ENCODE assay signal across 31 cellular contexts in genomic region chr17:3750296-3750695, GRCh38. TPM values are rescaled to one million over a fixed set of nuclear protein-coding genes. Genes with fewer than 3 reads are reported as not detected.
A peak's percentile ranks its signal among the peaks of the same experiment; 100 is the strongest.
DNase-seq lines count a peak whose midpoint lies in the region; ATAC-seq and TF ChIP-seq lines count a peak whose summit lies in the region.
"Had no signal": no experiment of that assay in that cellular context is flagged by ENCODE, and none has a peak within 500 bp of the region (broad histone marks: within the 10 kb centered on the region; RNA-seq: fewer than 3 reads in every experiment).

No MANE protein-coding gene starts in this region.

- H3K18ac ChIP-seq in neuronal stem cell (ENCODE audit: low read length) = no peak overlapping the region

- intact Hi-C loops in activated T-helper 2 cell treated with anti-CD3 and anti-CD28 coated beads, Interferon-gamma antibody, Interleukin-2, Interleukin-4, amounts not matched to agents 10 μg/mL and 5 μg/mL and 100 μg/mL, durations not matched to agents 14 hours and 24 hours and 36 hours (cut with micrococcal nuclease) = no loop called here

- H3K9me3 ChIP-seq in DND-41 (ENCODE audit: insufficient read depth, low read length, severe bottlenecking) (no peaks in the 10 kb centered on the region), neuronal stem cell (replicated peaks in 1 of 2; ENCODE audit: control insufficient read depth in 2 of 2, insufficient read depth in 1 of 2, low read depth in 1 of 2, low read length in 2 of 2) (no peaks in the 10 kb centered on the region), tibial nerve (no peaks in the 10 kb centered on the region)
- H3K9me3 ChIP-seq: heart right ventricle, psoas muscle, thyroid gland had no signal

- H3K36me3 ChIP-seq in DND-41 (ENCODE audit: insufficient read depth, low read length) (no peaks in the 10 kb centered on the region), neuronal stem cell (replicated peaks in 1 of 2; ENCODE audit: control insufficient read depth in 2 of 2, insufficient read depth in 2 of 2, low read length in 2 of 2) (no peaks in the 10 kb centered on the region), tibial nerve (no peaks in the 10 kb centered on the region)
- H3K36me3 ChIP-seq: cardiac muscle cell, heart right ventricle, thyroid gland had no signal

- H3K4me3 Mint-ChIP-seq in T-helper 2 cell treated with Interferon-gamma antibody and Interleukin-4, amounts not matched to agents 5 μg/mL and 100 μg/mL, for 36 hours = peak overlapping the region; percentile 80
- H3K4me3 Mint-ChIP-seq in activated T-helper 17 cell treated with anti-CD3 and anti-CD28 coated beads, Interleukin-2, amount 50 U/mL, for 72 hours = peak overlapping the region; percentile 67
- no peak overlapping the region for H3K4me3 Mint-ChIP-seq in activated T-helper 2 cell treated with anti-CD3 and anti-CD28 coated beads, Interferon-gamma antibody, Interleukin-2, Interleukin-4, amounts not matched to agents 10 μg/mL and 5 μg/mL and 100 μg/mL, durations not matched to agents 14 hours and 24 hours and 36 hours (ENCODE audit: low read depth)
- H3K4me3 Mint-ChIP-seq: stimulated activated naive CD8-positive, alpha-beta T cell treated with anti-CD3 and anti-CD28 coated beads, Interleukin-15, Interleukin-2, amounts not matched to agents 100 ng/mL and 50 ng/mL, for 24 hours had no signal

- TF ChIP-seq CTCF in DND-41 (IDR thresholded peaks at IDR 0.05; ENCODE audit: borderline replicate concordance, extremely low read depth, low read length, poor library complexity, severe bottlenecking) (no peak), tibial nerve (IDR thresholded peaks at IDR 0.05) (no peak)

- no peak for TF ChIP-seq EP300 in tibial nerve (IDR thresholded peaks at IDR 0.05)

- no peaks in the 10 kb centered on the region for H3K36me3 Mint-ChIP-seq in T-helper 2 cell treated with Interferon-gamma antibody and Interleukin-4, amounts not matched to agents 5 μg/mL and 100 μg/mL, for 36 hours (ENCODE audit: low read depth)
- H3K36me3 Mint-ChIP-seq in activated T-helper 17 cell treated with anti-CD3 and anti-CD28 coated beads, Interleukin-2, amount 50 U/mL, for 72 hours (ENCODE audit: low read depth) = no peaks in the 10 kb centered on the region
- no peaks in the 10 kb centered on the region for H3K36me3 Mint-ChIP-seq in activated T-helper 2 cell treated with anti-CD3 and anti-CD28 coated beads, Interferon-gamma antibody, Interleukin-2, Interleukin-4, amounts not matched to agents 10 μg/mL and 5 μg/mL and 100 μg/mL, durations not matched to agents 14 hours and 24 hours and 36 hours (ENCODE audit: low read depth)

- no peak overlapping the region for H4K91ac ChIP-seq in neuronal stem cell (ENCODE audit: low read depth, low read length, poor library complexity)

- H3K79me2 ChIP-seq in DND-41 (ENCODE audit: insufficient read depth, low read length) = no peaks in the 10 kb centered on the region

- no peak overlapping the region for H2BK15ac ChIP-seq in neuronal stem cell (ENCODE audit: low read length)

- H2AK5ac ChIP-seq in neuronal stem cell (ENCODE audit: low read depth, low read length) = no peak overlapping the region

- no peak for DNase-seq in T-helper 2 cell treated with Interferon-gamma antibody and Interleukin-4, amounts not matched to agents 5 μg/mL and 100 μg/mL, for 36 hours (ENCODE audit: low spot score)
- DNase-seq in T-helper 2 cell = no peak
- DNase-seq in DND-41 = no peak
- no peak for DNase-seq in neuronal stem cell (ENCODE audit: low spot score)
- no peak for DNase-seq in activated T-helper 2 cell treated with anti-CD3 and anti-CD28 coated beads, Interferon-gamma antibody, Interleukin-2, Interleukin-4, amounts not matched to agents 10 μg/mL and 5 μg/mL and 100 μg/mL, durations not matched to agents 14 hours and 24 hours and 36 hours (ENCODE audit: low spot score)
- DNase-seq in middle frontal gyrus (ENCODE audit: extremely low spot score, low spot score) = no peak
- no peak for DNase-seq in tibial nerve (ENCODE audit: low spot score in 2 of 2)
- DNase-seq: 8988T, activated B cell treated with CpG ODN at 0.5 μM for 24 hours, aorta, cortex of kidney, foreskin fibroblast, GF-D8, heart right ventricle, IMR-90, left colon, mammary epithelial cell, NCI-H1105, NCI-H187 treated with DMSO at 0.1 percent for 48 hours, NCI-H2171 treated with DMSO at 0.1 percent for 48 hours, NCI-H526, nucleus accumbens, PC-9, psoas muscle, SHP77, thyroid gland had no signal

- peaks cover 25% of the 10 kb centered on the region for H3K4me1 Mint-ChIP-seq in T-helper 2 cell treated with Interferon-gamma antibody and Interleukin-4, amounts not matched to agents 5 μg/mL and 100 μg/mL, for 36 hours (ENCODE audit: low read depth)
- peaks cover 18% of the 10 kb centered on the region for H3K4me1 Mint-ChIP-seq in activated T-helper 17 cell treated with anti-CD3 and anti-CD28 coated beads, Interleukin-2, amount 50 U/mL, for 72 hours
- H3K4me1 Mint-ChIP-seq in activated T-helper 2 cell treated with anti-CD3 and anti-CD28 coated beads, Interferon-gamma antibody, Interleukin-2, Interleukin-4, amounts not matched to agents 10 μg/mL and 5 μg/mL and 100 μg/mL, durations not matched to agents 14 hours and 24 hours and 36 hours (ENCODE audit: low read depth) = peaks cover 24% of the 10 kb centered on the region

- H3K9me3 Mint-ChIP-seq in T-helper 2 cell treated with Interferon-gamma antibody and Interleukin-4, amounts not matched to agents 5 μg/mL and 100 μg/mL, for 36 hours = no peaks in the 10 kb centered on the region
- H3K9me3 Mint-ChIP-seq in activated T-helper 17 cell treated with anti-CD3 and anti-CD28 coated beads, Interleukin-2, amount 50 U/mL, for 72 hours = no peaks in the 10 kb centered on the region
- H3K9me3 Mint-ChIP-seq in activated T-helper 2 cell treated with anti-CD3 and anti-CD28 coated beads, Interferon-gamma antibody, Interleukin-2, Interleukin-4, amounts not matched to agents 10 μg/mL and 5 μg/mL and 100 μg/mL, durations not matched to agents 14 hours and 24 hours and 36 hours = no peaks in the 10 kb centered on the region
- H3K9me3 Mint-ChIP-seq: activated B cell treated with CpG ODN at 0.5 μM for 24 hours; activated CD4-positive, alpha-beta memory T cell treated with anti-CD3 and anti-CD28 coated beads, Interleukin-2, amount 10 ng/mL, durations not matched to agents 7 days and 5 days; stimulated activated naive CD8-positive, alpha-beta T cell treated with anti-CD3 and anti-CD28 coated beads, Interleukin-15, Interleukin-2, amounts not matched to agents 100 ng/mL and 50 ng/mL, for 24 hours had no signal

- no peak overlapping the region for H4K8ac ChIP-seq in neuronal stem cell (ENCODE audit: low read depth, low read length)

- peak overlapping the region; percentile 46 for H2AFZ ChIP-seq in DND-41 (ENCODE audit: low read depth, low read length)
- no peak overlapping the region for H2AFZ ChIP-seq in neuronal stem cell (ENCODE audit: low read length)
- H2AFZ ChIP-seq: PC-9 had no signal

- no peak overlapping the region for H3K14ac ChIP-seq in neuronal stem cell (ENCODE audit: low read length)

- TF ChIP-seq POLR2A in tibial nerve (IDR thresholded peaks at IDR 0.05) = no peak

- peak overlapping the region; percentile 95 for H3K27ac ChIP-seq in DND-41 (ENCODE audit: low read length)
- H3K27ac ChIP-seq in neuronal stem cell (replicated peaks; ENCODE audit: low read length) = no peak overlapping the region
- H3K27ac ChIP-seq in tibial nerve = no peak overlapping the region
- H3K27ac ChIP-seq: cardiac muscle cell, heart right ventricle, PC-9, psoas muscle, thyroid gland had no signal

- 0 out of 3 replicates have a peak, but pooled peaks have one; percentile 0 for ATAC-seq in DND-41 (ENCODE audit: insufficient read depth, low read depth)
- no peak for ATAC-seq in activated T-helper 17 cell treated with anti-CD3 and anti-CD28 coated beads, Interleukin-2, amount 50 U/mL, for 72 hours (replicated peaks)
- ATAC-seq: esophagus mucosa, heart right ventricle, left colon, psoas muscle had no signal

- H3K4me2 ChIP-seq in DND-41 (ENCODE audit: insufficient read depth, low read length) (peak overlapping the region; percentile 43), neuronal stem cell (ENCODE audit: insufficient read depth, low read length, poor library complexity, severe bottlenecking) (no peak overlapping the region)
- H3K4me2 ChIP-seq: PC-9 had no signal

- no peaks in the 10 kb centered on the region for H4K20me1 ChIP-seq in DND-41 (ENCODE audit: insufficient read depth, low read length)

- H3K4ac ChIP-seq in neuronal stem cell (ENCODE audit: low read length) = no peak overlapping the region

- no peak overlapping the region for H2BK12ac ChIP-seq in neuronal stem cell (ENCODE audit: low read length)

- H3K27me3 ChIP-seq in DND-41 (ENCODE audit: insufficient read depth, low read length, poor library complexity) = no peaks in the 10 kb centered on the region
- peaks cover 0 to 32% (median 0%) of the 10 kb centered on the region in 3 experiments for H3K27me3 ChIP-seq in neuronal stem cell (ENCODE audit: control insufficient read depth in 3 of 3, insufficient read depth in 3 of 3, low read depth in 1 of 3, low read length in 3 of 3)
- H3K27me3 ChIP-seq in tibial nerve = peaks cover 0 to 21% of the 10 kb centered on the region in 2 donors
- H3K27me3 ChIP-seq: cardiac muscle cell, thyroid gland had no signal

- H3K4me1 ChIP-seq in DND-41 (ENCODE audit: insufficient read depth, low read length) (peaks cover 52% of the 10 kb centered on the region), neuronal stem cell (ENCODE audit: control insufficient read depth in 2 of 2, insufficient read depth in 1 of 2, low read depth in 1 of 2, low read length in 2 of 2) (no peaks in the 10 kb centered on the region), tibial nerve (peaks cover 0 to 9% (median 0%) of the 10 kb centered on the region in 4 donors)
- H3K4me1 ChIP-seq: psoas muscle had no signal

- H3K9ac ChIP-seq in DND-41 (ENCODE audit: low read depth, low read length) (peak overlapping the region; percentile 58), neuronal stem cell (ENCODE audit: low read depth, low read length, poor library complexity) (peak overlapping the region; percentile 39)

- no peak overlapping the region for H2BK5ac ChIP-seq in neuronal stem cell (ENCODE audit: low read length)

- no peaks in the 10 kb centered on the region for H3K27me3 Mint-ChIP-seq in T-helper 2 cell treated with Interferon-gamma antibody and Interleukin-4, amounts not matched to agents 5 μg/mL and 100 μg/mL, for 36 hours (ENCODE audit: low read depth)
- H3K27me3 Mint-ChIP-seq in activated T-helper 17 cell treated with anti-CD3 and anti-CD28 coated beads, Interleukin-2, amount 50 U/mL, for 72 hours = no peaks in the 10 kb centered on the region
- no peaks in the 10 kb centered on the region for H3K27me3 Mint-ChIP-seq in activated T-helper 2 cell treated with anti-CD3 and anti-CD28 coated beads, Interferon-gamma antibody, Interleukin-2, Interleukin-4, amounts not matched to agents 10 μg/mL and 5 μg/mL and 100 μg/mL, durations not matched to agents 14 hours and 24 hours and 36 hours (ENCODE audit: low read depth)
- H3K27me3 Mint-ChIP-seq: stimulated activated naive CD8-positive, alpha-beta T cell treated with anti-CD3 and anti-CD28 coated beads, Interleukin-15, Interleukin-2, amounts not matched to agents 100 ng/mL and 50 ng/mL, for 24 hours had no signal

- peak overlapping the region in 1 of 2 experiments; percentile 16; a peak in 1 of 4 replicates for H3K4me3 ChIP-seq in DND-41 (ENCODE audit: low read depth in 1 of 2, low read length in 2 of 2)
- H3K4me3 ChIP-seq in neuronal stem cell (ENCODE audit: low read length in 2 of 2) = no peak overlapping the region
- H3K4me3 ChIP-seq in tibial nerve = no peak overlapping the region
- H3K4me3 ChIP-seq: cardiac muscle cell, heart right ventricle, PC-9, psoas muscle, thyroid gland had no signal

- peak overlapping the region; percentile 83 for H3K27ac Mint-ChIP-seq in T-helper 2 cell treated with Interferon-gamma antibody and Interleukin-4, amounts not matched to agents 5 μg/mL and 100 μg/mL, for 36 hours
- peak overlapping the region; percentile 87 for H3K27ac Mint-ChIP-seq in activated T-helper 17 cell treated with anti-CD3 and anti-CD28 coated beads, Interleukin-2, amount 50 U/mL, for 72 hours
- H3K27ac Mint-ChIP-seq in activated T-helper 2 cell treated with anti-CD3 and anti-CD28 coated beads, Interferon-gamma antibody, Interleukin-2, Interleukin-4, amounts not matched to agents 10 μg/mL and 5 μg/mL and 100 μg/mL, durations not matched to agents 14 hours and 24 hours and 36 hours = no peak overlapping the region
- H3K27ac Mint-ChIP-seq: activated B cell treated with CpG ODN at 0.5 μM for 24 hours; stimulated activated naive CD8-positive, alpha-beta T cell treated with anti-CD3 and anti-CD28 coated beads, Interleukin-15, Interleukin-2, amounts not matched to agents 100 ng/mL and 50 ng/mL, for 24 hours had no signal

- no CpG with 5 or more reads among the region's 17 CpGs for WGBS in neuronal stem cell (ENCODE audit: extremely low coverage in 2 of 2, insufficient read length in 2 of 2, insufficient replicate concordance in 1 of 2), 2 donors
- 83% methylated on average over 17 of the region's 17 CpGs for WGBS in tibial nerve, 2 donors

- H3K23ac ChIP-seq in neuronal stem cell (ENCODE audit: low read depth, low read length, poor library complexity) = no peak overlapping the region

- peaks cover 2% of the 10 kb centered on the region for H3K79me1 ChIP-seq in neuronal stem cell (ENCODE audit: low read depth, low read length)

- no peak overlapping the region for H2BK120ac ChIP-seq in neuronal stem cell (ENCODE audit: low read depth, low read length)

RNA-seq across cellular contexts. Expression of gene HASPIN, which starts 26.6 kb away (rescaled TPM):
- 10 to 100 TPM; 12.4 to 21.5 TPM for total RNA-seq in activated T-helper 17 cell treated with anti-CD3 and anti-CD28 coated beads, Interleukin-2, amount 50 U/mL, for 72 hours
- 12.3 TPM for polyA plus RNA-seq in neuronal stem cell (2013, experiment 1 of 2)
- 12.4 TPM for polyA plus RNA-seq in neuronal stem cell (2013, experiment 2 of 2)
- 23.0 and 23.4 TPM in 2 replicates for total RNA-seq in activated T-helper 2 cell treated with anti-CD3 and anti-CD28 coated beads, Interferon-gamma antibody, Interleukin-2, Interleukin-4, amounts not matched to agents 10 μg/mL and 5 μg/mL and 100 μg/mL, durations not matched to agents 14 hours and 24 hours and 36 hours
- under 1 TPM in 1 of 4 donors, not detected in 3; 0.21 TPM for total RNA-seq in tibial nerve
- polyA plus RNA-seq: aorta had no signal

RNA-seq across cellular contexts. Expression of gene ITGAE, which starts 50.7 kb away (rescaled TPM):
- total RNA-seq in activated T-helper 17 cell treated with anti-CD3 and anti-CD28 coated beads, Interleukin-2, amount 50 U/mL, for 72 hours = 10 to 100 TPM; 24.2 to 43.2 TPM
- 59.7 TPM for polyA plus RNA-seq in neuronal stem cell (2013, experiment 1 of 2)
- 59.3 TPM for polyA plus RNA-seq in neuronal stem cell (2013, experiment 2 of 2)
- total RNA-seq in activated T-helper 2 cell treated with anti-CD3 and anti-CD28 coated beads, Interferon-gamma antibody, Interleukin-2, Interleukin-4, amounts not matched to agents 10 μg/mL and 5 μg/mL and 100 μg/mL, durations not matched to agents 14 hours and 24 hours and 36 hours = 36.2 and 42.4 TPM in 2 replicates
- total RNA-seq in tibial nerve = 10 to 100 TPM; 11.1 to 17.5 (median 13.4) TPM

RNA-seq across cellular contexts. Expression of gene P2RX5, which starts 54.3 kb away (rescaled TPM):
- 10 to 100 TPM; 22.0 to 74.3 TPM for total RNA-seq in activated T-helper 17 cell treated with anti-CD3 and anti-CD28 coated beads, Interleukin-2, amount 50 U/mL, for 72 hours
- polyA plus RNA-seq in neuronal stem cell (2013, experiment 1 of 2) = 0.31 TPM
- 0.43 TPM for polyA plus RNA-seq in neuronal stem cell (2013, experiment 2 of 2)
- total RNA-seq in activated T-helper 2 cell treated with anti-CD3 and anti-CD28 coated beads, Interferon-gamma antibody, Interleukin-2, Interleukin-4, amounts not matched to agents 10 μg/mL and 5 μg/mL and 100 μg/mL, durations not matched to agents 14 hours and 24 hours and 36 hours = 111 and 118 TPM in 2 replicates
- under 1 TPM in 1 of 4 donors, not detected in 3; 0.42 TPM for total RNA-seq in tibial nerve

Comparison
In these comparisons a context has a peak if more than half of its experiments do, and no peak if none do; other contexts are left out.
1. RNA of gene HASPIN, which starts 26.6 kb away (total RNA-seq): 23.0 to 23.4 TPM in activated T-helper 2 cell treated with anti-CD3 and anti-CD28 coated beads, Interferon-gamma antibody, Interleukin-2, Interleukin-4, amounts not matched to agents 10 μg/mL and 5 μg/mL and 100 μg/mL, durations not matched to agents 14 hours and 24 hours and 36 hours and 12.4 to 21.5 TPM in activated T-helper 17 cell treated with anti-CD3 and anti-CD28 coated beads, Interleukin-2, amount 50 U/mL, for 72 hours; 0.21 TPM in tibial nerve; every median in the first group is over 10 times any median in the second.
2. RNA of gene P2RX5, which starts 54.3 kb away (total RNA-seq): 111 to 118 TPM in activated T-helper 2 cell treated with anti-CD3 and anti-CD28 coated beads, Interferon-gamma antibody, Interleukin-2, Interleukin-4, amounts not matched to agents 10 μg/mL and 5 μg/mL and 100 μg/mL, durations not matched to agents 14 hours and 24 hours and 36 hours and 22.0 to 74.3 TPM in activated T-helper 17 cell treated with anti-CD3 and anti-CD28 coated beads, Interleukin-2, amount 50 U/mL, for 72 hours; 0.42 TPM in tibial nerve; every median in the first group is over 10 times any median in the second.